Comparison of ENCODE assay signal across 11 cellular contexts in genomic region chr2:177282101-177282573, GRCh38. TPM values are rescaled to one million over a fixed set of nuclear protein-coding genes. Genes with fewer than 3 reads are reported as not detected.
DNase-seq lines count a peak whose midpoint lies in the region; ATAC-seq lines count a peak whose summit lies in the region.
"Had no signal": no experiment of that assay in that cellular context is flagged by ENCODE, and none has a peak within 500 bp of the region (broad histone marks: within the 10 kb centered on the region; RNA-seq: fewer than 3 reads in every experiment).

No MANE protein-coding gene starts in this region.

- DNase-seq in AG08396 (ENCODE audit: low spot score) (peak; percentile 19), NCI-H69 (lab: John Stamatoyannopoulos, UW) (peak; percentile 87), Right ventricle myocardium superior (no peak), COR-L47 (lab: John Stamatoyannopoulos, UW) (no peak), Karpas-422 (no peak)
- no peak for DNase-seq in stimulated activated CD4-positive, alpha-beta T cell treated with anti-CD3 and anti-CD28 coated beads, Interleukin-4, amount 100 ng/mL, for 24 hours
- DNase-seq: CD8-positive, alpha-beta memory T cell; HCEC 1CT had no signal

- H3K4me2 ChIP-seq in Karpas-422 (ENCODE audit: low read depth, low read length, poor library complexity, severe bottlenecking) = no peak overlapping the region

- no peaks in the 10 kb centered on the region for H3K79me2 ChIP-seq in Karpas-422 (ENCODE audit: low read length)

- H3K4me1 ChIP-seq in Karpas-422 (ENCODE audit: low read length) = peaks cover 6% of the 10 kb centered on the region

- H3K27me3 ChIP-seq in Karpas-422 (ENCODE audit: low read length) = no peaks in the 10 kb centered on the region

- H4K20me1 ChIP-seq in Karpas-422 (ENCODE audit: insufficient read depth, low read depth, low read length) = no peaks in the 10 kb centered on the region

- no peaks in the 10 kb centered on the region for H3K9me2 ChIP-seq in Karpas-422 (replicated peaks; ENCODE audit: insufficient read depth, low read length)

- ATAC-seq in GM21529 (IDR thresholded peaks at IDR 0.05; ENCODE audit: unreplicated experiment) = peak; percentile 41
- peak; percentile 89 for ATAC-seq in Right ventricle myocardium superior (ENCODE audit: poor library complexity)
- no peak for ATAC-seq in GM21825 (IDR thresholded peaks at IDR 0.05; ENCODE audit: unreplicated experiment)
- ATAC-seq: activated T-helper 17 cell treated with anti-CD3 and anti-CD28 coated beads, Interleukin-2, amount 50 U/mL, for 72 hours had no signal

- no peaks in the 10 kb centered on the region for H3K9me3 ChIP-seq in Karpas-422 (ENCODE audit: low read length)

- H2AFZ ChIP-seq in Karpas-422 (ENCODE audit: low read length) = no peak overlapping the region

- H3K36me3 ChIP-seq in Karpas-422 (ENCODE audit: insufficient read depth, low read length) = no peaks in the 10 kb centered on the region

- H3K9ac ChIP-seq in Karpas-422 (ENCODE audit: low read length) = no peak overlapping the region

- intact Hi-C loops in Right ventricle myocardium superior (cut with DNase I) = no loop called here

- H3K27ac ChIP-seq in Karpas-422 (ENCODE audit: low read length) = no peak overlapping the region

- no peak overlapping the region for H3K4me3 ChIP-seq in Karpas-422 (ENCODE audit: low read length)

RNA-seq across cellular contexts. Expression of gene NFE2L2, which starts 17.6 kb away (rescaled TPM):
- 45.8 TPM for total RNA-seq in Right ventricle myocardium superior
- total RNA-seq in Karpas-422 (2014; rRNA removed; shearing (Covaris generic); ENCODE audit: low replicate concordance) = 33.1 and 66.7 TPM in 2 replicates

Comparison
In these comparisons a context has a peak if more than half of its experiments do, and no peak if none do; other contexts are left out.
1. DNase-seq: peak in AG08396 (single experiment) and NCI-H69 (single experiment); none in Right ventricle myocardium superior (single experiment), COR-L47 (single experiment), Karpas-422 (single experiment) and stimulated activated CD4-positive, alpha-beta T cell treated with anti-CD3 and anti-CD28 coated beads, Interleukin-4, amount 100 ng/mL, for 24 hours (single experiment).